In genomic region chr20:33015700-33016580, GRCh38 we compare ENCODE assay signal across 1 cellular context.
TF ChIP-seq lines count a peak whose summit lies in the region.

No MANE protein-coding gene starts in this region.

TF ChIP-seq in HepG2, 621 proteins besides CTCF, POLR2A, EP300 and RAD21 (continued from another document):
- TF ChIP-seq ZNF687 (CRISPR knock-in tag; IDR thresholded peaks at IDR 0.05), result 0 out of 2 replicates have a peak, but pooled peaks have one; percentile 33
- no peak for TF ChIP-seq ZNF160 (CRISPR knock-in tag; IDR thresholded peaks at IDR 0.05)
- TF ChIP-seq CHCHD3 (CRISPR knock-in tag; IDR thresholded peaks at IDR 0.05), result 0 out of 2 replicates have a peak, but pooled peaks have one; percentile 49
- TF ChIP-seq UBTF (CRISPR knock-in tag; IDR thresholded peaks at IDR 0.05), result peak; percentile 22; the same call in 1 of the 2 replicates
- 0 out of 2 replicates have a peak, but pooled peaks have one; percentile 65 for TF ChIP-seq ZNF383 (CRISPR knock-in tag; IDR thresholded peaks at IDR 0.05; ENCODE audit: borderline replicate concordance)
- TF ChIP-seq FOXC1 (CRISPR knock-in tag; IDR thresholded peaks at IDR 0.05; ENCODE audit: borderline replicate concordance), result 0 out of 2 replicates have a peak, but pooled peaks have one; percentile 17
- TF ChIP-seq CHD2 (IDR thresholded peaks at IDR 0.05; ENCODE audit: low read depth, low read length), result no peak
- no peak for TF ChIP-seq XBP1 (CRISPR knock-in tag; IDR thresholded peaks at IDR 0.05)
- TF ChIP-seq ZFP37 (CRISPR knock-in tag; IDR thresholded peaks at IDR 0.05; ENCODE audit: borderline replicate concordance), result no peak
- TF ChIP-seq ZNF121 (CRISPR knock-in tag; IDR thresholded peaks at IDR 0.05), result no peak
- peak; percentile 97 for TF ChIP-seq ZNF629 (CRISPR knock-in tag; conservative IDR thresholded peaks at IDR 0.05)
- TF ChIP-seq ZBTB2 (CRISPR knock-in tag; IDR thresholded peaks at IDR 0.05; ENCODE audit: low read depth), result no peak
TF ChIP-seq in HepG2: peak in this region for 18.
